Comparison of ENCODE assay signal across 8 cellular contexts in the genomic region with DNA sequence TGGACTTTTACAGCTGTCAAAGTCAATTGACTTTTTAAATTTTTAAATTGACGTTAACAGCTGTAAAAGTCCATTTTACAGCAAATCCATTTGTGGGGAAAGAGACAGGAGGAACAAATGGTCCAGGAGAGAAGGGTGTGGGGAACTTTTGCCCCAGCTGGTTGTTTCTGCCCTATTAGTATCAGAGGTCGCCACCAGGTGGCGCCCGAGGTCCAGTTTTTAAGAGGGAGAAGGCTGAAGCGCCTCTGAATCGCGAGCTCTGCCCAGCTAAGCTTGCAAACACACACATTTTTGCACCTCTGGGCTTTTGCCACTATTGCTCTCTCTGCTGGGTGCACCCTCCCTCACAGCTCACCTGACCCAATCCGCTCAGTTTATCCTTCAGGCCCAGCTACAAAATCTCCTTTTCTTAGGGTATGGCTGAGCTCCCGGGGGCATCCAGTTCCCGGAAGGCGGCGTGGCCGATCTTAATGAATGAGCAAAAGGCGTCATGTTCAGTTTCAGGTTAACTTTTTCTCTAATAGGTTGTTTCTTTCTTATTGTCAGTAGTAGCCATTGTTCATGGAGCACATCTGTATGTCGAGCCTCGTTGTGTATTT. TPM values are rescaled to one million over a fixed set of nuclear protein-coding genes. Genes with fewer than 3 reads are reported as not detected.
DNase-seq lines count a peak whose midpoint lies in the region; ATAC-seq and TF ChIP-seq lines count a peak whose summit lies in the region.

No MANE protein-coding gene starts in this region.

- H3K36me3 ChIP-seq in CD4-positive, CD25-positive, alpha-beta regulatory T cell (ENCODE audit: control insufficient read depth, insufficient read depth, low read length) = no peaks in the 10 kb centered on the region
- no peaks in the 10 kb centered on the region for H3K36me3 ChIP-seq in cardiac muscle cell
- no peaks in the 10 kb centered on the region for H3K36me3 ChIP-seq in vagina

- TF ChIP-seq CTCF in NB4 (IDR thresholded peaks at IDR 0.05; ENCODE audit: low read depth, low read length) (peak; percentile 73), cardiac muscle cell (IDR thresholded peaks at IDR 0.05; ENCODE audit: low read depth, low read length) (peak; percentile 82), vagina (IDR thresholded peaks at IDR 0.05) (peak; percentile 70 to 95 (median 86))

- H3K4me1 ChIP-seq in CD4-positive, CD25-positive, alpha-beta regulatory T cell (ENCODE audit: control insufficient read depth, insufficient read depth, low read length, poor library complexity, severe bottlenecking) = peaks cover 4% of the 10 kb centered on the region
- H3K4me1 ChIP-seq in cardiac muscle cell (ENCODE audit: low read depth) (no peaks in the 10 kb centered on the region), vagina (peaks cover 4% of the 10 kb centered on the region)

- H3K9me3 ChIP-seq in CD4-positive, CD25-positive, alpha-beta regulatory T cell (ENCODE audit: control insufficient read depth in 2 of 2, low read length in 2 of 2) = peaks cover 5 to 6% of the 10 kb centered on the region in 2 experiments
- H3K9me3 ChIP-seq in cardiac muscle cell (ENCODE audit: low read depth) = no peaks in the 10 kb centered on the region
- H3K9me3 ChIP-seq in vagina = no peaks in the 10 kb centered on the region

- no peak overlapping the region for H3K27ac Mint-ChIP-seq in CD4-positive, CD25-positive, alpha-beta regulatory T cell
- no peak overlapping the region for H3K27ac Mint-ChIP-seq in activated naive CD8-positive, alpha-beta T cell treated with anti-CD3 and anti-CD28 coated beads for 36 hours

- H3K4me3 Mint-ChIP-seq in CD4-positive, CD25-positive, alpha-beta regulatory T cell = peak overlapping the region in 3 of 4 donors; percentile 25 to 75 (median 48)
- H3K4me3 Mint-ChIP-seq in activated naive CD8-positive, alpha-beta T cell treated with anti-CD3 and anti-CD28 coated beads for 36 hours = peak overlapping the region; percentile 24

- H3K36me3 Mint-ChIP-seq in CD4-positive, CD25-positive, alpha-beta regulatory T cell = no peaks in the 10 kb centered on the region
- H3K36me3 Mint-ChIP-seq in activated naive CD8-positive, alpha-beta T cell treated with anti-CD3 and anti-CD28 coated beads for 36 hours = no peaks in the 10 kb centered on the region

- H3K27ac ChIP-seq in CD4-positive, CD25-positive, alpha-beta regulatory T cell (ENCODE audit: insufficient read depth, low read length, poor library complexity, severe bottlenecking) = no peak overlapping the region
- H3K27ac ChIP-seq in cardiac muscle cell (no peak overlapping the region), vagina (no peak overlapping the region)

- H3K9me3 Mint-ChIP-seq in CD4-positive, CD25-positive, alpha-beta regulatory T cell = peaks cover 0 to 10% (median 3%) of the 10 kb centered on the region in 7 donors
- peaks cover 9% of the 10 kb centered on the region for H3K9me3 Mint-ChIP-seq in activated naive CD8-positive, alpha-beta T cell treated with anti-CD3 and anti-CD28 coated beads for 36 hours

- no peak overlapping the region for H3K4me3 ChIP-seq in CD4-positive, CD25-positive, alpha-beta regulatory T cell (ENCODE audit: low read depth, low read length)
- H3K4me3 ChIP-seq in NB4 (ENCODE audit: low read depth, low read length) (no peak overlapping the region), cardiac muscle cell (no peak overlapping the region), vagina (no peak overlapping the region)

- peaks cover 6 to 20% (median 11%) of the 10 kb centered on the region in 4 donors for H3K4me1 Mint-ChIP-seq in CD4-positive, CD25-positive, alpha-beta regulatory T cell
- peaks cover 12% of the 10 kb centered on the region for H3K4me1 Mint-ChIP-seq in activated naive CD8-positive, alpha-beta T cell treated with anti-CD3 and anti-CD28 coated beads for 36 hours

- ATAC-seq in CD4-positive, CD25-positive, alpha-beta regulatory T cell (ENCODE audit: low read depth in 2 of 2) = peak; percentile 75 to 76
- ATAC-seq in GM21576 (IDR thresholded peaks at IDR 0.05; ENCODE audit: unreplicated experiment) = peak; percentile 62

- TF ChIP-seq POLR2A in NB4 (IDR thresholded peaks at IDR 0.05; ENCODE audit: extremely low read depth, insufficient read length) (no peak), vagina (IDR thresholded peaks at IDR 0.05) (no peak)

- H3K27me3 ChIP-seq in CD4-positive, CD25-positive, alpha-beta regulatory T cell (ENCODE audit: control insufficient read depth, insufficient read depth, low read length) = peaks cover 4% of the 10 kb centered on the region
- peaks cover 11% of the 10 kb centered on the region for H3K27me3 ChIP-seq in cardiac muscle cell
- no peaks in the 10 kb centered on the region for H3K27me3 ChIP-seq in vagina

- peaks cover 30% of the 10 kb centered on the region for H3K27me3 Mint-ChIP-seq in CD4-positive, CD25-positive, alpha-beta regulatory T cell
- H3K27me3 Mint-ChIP-seq in activated naive CD8-positive, alpha-beta T cell treated with anti-CD3 and anti-CD28 coated beads for 36 hours = peaks cover 17% of the 10 kb centered on the region

- peak; percentile 69 to 76 (median 70) for DNase-seq in CD4-positive, CD25-positive, alpha-beta regulatory T cell
- DNase-seq in NB4 (ENCODE audit: low read depth) = peak; percentile 74
- DNase-seq in T follicular helper cell (ENCODE audit: low read depth) = peak; percentile 71
- DNase-seq in activated naive CD8-positive, alpha-beta T cell treated with anti-CD3 and anti-CD28 coated beads for 36 hours = peak; percentile 67
- DNase-seq in cardiac muscle cell (ENCODE audit: low read depth in 1 of 2, low spot score in 1 of 2) = peak; percentile 84 to 89
- DNase-seq in pulmonary artery endothelial cell (ENCODE audit: low read depth, low spot score) = peak; percentile 26
- no peak for DNase-seq in vagina (ENCODE audit: extremely low spot score in 2 of 2)

- intact Hi-C loops in vagina (cut with DNase I) = no loop called here

RNA-seq across cellular contexts. Expression of gene TTLL11, which starts 6.3 kb away (rescaled TPM):
- 3.5 TPM for total RNA-seq in CD4-positive, CD25-positive, alpha-beta regulatory T cell
- 1 to 10 TPM; 2.0 to 6.1 (median 4.2) TPM for polyA plus RNA-seq in CD4-positive, CD25-positive, alpha-beta regulatory T cell
- total RNA-seq in activated naive CD8-positive, alpha-beta T cell treated with anti-CD3 and anti-CD28 coated beads for 36 hours = 1 to 10 TPM; 2.5 to 2.8 TPM
- 3.6 and 4.7 TPM in 2 replicates for total RNA-seq in cardiac muscle cell
- 2.6 and 6.7 TPM in 2 replicates for polyA plus RNA-seq in cardiac muscle cell
- total RNA-seq in pulmonary artery endothelial cell = 1.8 and 3.7 TPM in 2 replicates
- 11.0 TPM for total RNA-seq in vagina

Comparison
In these comparisons a context has a peak if more than half of its experiments do, and no peak if none do; other contexts are left out.
1. DNase-seq: peak in CD4-positive, CD25-positive, alpha-beta regulatory T cell (3 of 3), NB4 (single experiment), T follicular helper cell (single experiment), activated naive CD8-positive, alpha-beta T cell treated with anti-CD3 and anti-CD28 coated beads for 36 hours (single experiment), cardiac muscle cell (2 of 2) and pulmonary artery endothelial cell (single experiment); none in vagina (0 of 2).
2. Peak in every context shown above with its lines, with median percentiles within 50 percentile points of each other: CTCF ChIP-seq.